ENCODE assay signal across 8 cellular contexts in genomic region chr17:44279586-44280344, GRCh38. TPM values are rescaled to one million over a fixed set of nuclear protein-coding genes. Genes with fewer than 3 reads are reported as not detected.
DNase-seq lines count a peak whose midpoint lies in the region; ATAC-seq and TF ChIP-seq lines count a peak whose summit lies in the region.

No MANE protein-coding gene starts in this region.

- intact Hi-C loops in heart right ventricle (cut with DNase I): loop anchor here in 5 of 10 donors (2.0 to 10.0 kb wide), 5 partner anchors 33 to 57 kb away; partner anchors contain the start of gene SLC25A39 (in 2 of the 5)

- peak overlapping the region; percentile 39 to 91 (median 81) for H3K27ac ChIP-seq in heart right ventricle

- peaks cover 10% of the 10 kb centered on the region for H3K27me3 Mint-ChIP-seq in activated CD8-positive, alpha-beta T cell treated with anti-CD3 and anti-CD28 coated beads, Interleukin-2, amount 10 ng/mL, durations not matched to agents 7 days and 5 days (ENCODE audit: low read depth)

- H3K4me3 Mint-ChIP-seq in activated CD8-positive, alpha-beta T cell treated with anti-CD3 and anti-CD28 coated beads, Interleukin-2, amount 10 ng/mL, durations not matched to agents 7 days and 5 days: no peak overlapping the region

- no peaks in the 10 kb centered on the region for H3K9me3 ChIP-seq in heart right ventricle

- H3K4me3 ChIP-seq in heart right ventricle: peak overlapping the region in 2 of 10 donors; percentile 9 to 24

- CTCF ChIA-PET in activated CD8-positive, alpha-beta T cell treated with anti-CD3 and anti-CD28 coated beads, Interleukin-2, amount 10 ng/mL, durations not matched to agents 7 days and 5 days (lab: Charles Lee): interaction anchor here (1.1 kb wide), 1 partner anchor 37 kb away, joined by 3 read pairs; no protein-coding TSS in a partner anchor
- CTCF ChIA-PET in HEK293T (lab: Yijun Ruan, JAX): no interaction called here

- H3K36me3 ChIP-seq in heart right ventricle: no peaks in the 10 kb centered on the region

- POLR2A ChIA-PET in activated CD8-positive, alpha-beta T cell treated with anti-CD3 and anti-CD28 coated beads, Interleukin-2, amount 10 ng/mL, durations not matched to agents 7 days and 5 days (lab: Charles Lee): no interaction called here
- POLR2A ChIA-PET in HEK293T (lab: Yijun Ruan, JAX): no interaction called here

- ATAC-seq in GM19351 (IDR thresholded peaks at IDR 0.05; ENCODE audit: unreplicated experiment): peak; percentile 89
- peak; percentile 76 for ATAC-seq in activated CD8-positive, alpha-beta T cell treated with anti-CD3 and anti-CD28 coated beads, Interleukin-2, amount 10 ng/mL, durations not matched to agents 7 days and 5 days
- peak; percentile 95 to 99 (median 97) for ATAC-seq in heart right ventricle
- no peak for ATAC-seq in HG03521 (IDR thresholded peaks at IDR 0.05; ENCODE audit: unreplicated experiment)

- H3K9me3 Mint-ChIP-seq in activated CD8-positive, alpha-beta T cell treated with anti-CD3 and anti-CD28 coated beads, Interleukin-2, amount 10 ng/mL, durations not matched to agents 7 days and 5 days (ENCODE audit: insufficient read depth): no peaks in the 10 kb centered on the region

- no peaks in the 10 kb centered on the region for H3K36me3 Mint-ChIP-seq in activated CD8-positive, alpha-beta T cell treated with anti-CD3 and anti-CD28 coated beads, Interleukin-2, amount 10 ng/mL, durations not matched to agents 7 days and 5 days (ENCODE audit: low read depth)

- H3K4me1 ChIP-seq in heart right ventricle: peaks cover 5 to 23% (median 19%) of the 10 kb centered on the region in 9 donors

- no peak for TF ChIP-seq CTCF in heart right ventricle (IDR thresholded peaks at IDR 0.05)

- DNase-seq in AG08396 (ENCODE audit: low spot score) (peak; percentile 84), HS-27A (ENCODE audit: low read depth) (peak; percentile 29), heart right ventricle (peak; percentile 76 to 87), putamen (ENCODE audit: low spot score) (peak; percentile 47), HEK293T (ENCODE audit: extremely low spot score) (no peak)
- DNase-seq in activated CD8-positive, alpha-beta T cell treated with anti-CD3 and anti-CD28 coated beads, Interleukin-2, amount 10 ng/mL, durations not matched to agents 7 days and 5 days: peak; percentile 48

- H3K27ac Mint-ChIP-seq in activated CD8-positive, alpha-beta T cell treated with anti-CD3 and anti-CD28 coated beads, Interleukin-2, amount 10 ng/mL, durations not matched to agents 7 days and 5 days: no peak overlapping the region

- WGBS in heart right ventricle, 2 donors: 30 to 37% methylated on average over 20 of the region's 20 CpGs

- H3K27me3 ChIP-seq in heart right ventricle: no peaks in the 10 kb centered on the region

- peaks cover 16% of the 10 kb centered on the region for H3K4me1 Mint-ChIP-seq in activated CD8-positive, alpha-beta T cell treated with anti-CD3 and anti-CD28 coated beads, Interleukin-2, amount 10 ng/mL, durations not matched to agents 7 days and 5 days (ENCODE audit: low read depth)

TF ChIP-seq in HEK293T, 16 proteins besides CTCF, POLR2A, EP300 and RAD21:
- TF ChIP-seq PKNOX1 (IDR thresholded peaks at IDR 0.05) (no peak), NFRKB (IDR thresholded peaks at IDR 0.05) (no peak), CTBP1 (IDR thresholded peaks at IDR 0.05; ENCODE audit: borderline replicate concordance) (no peak), BHLHE40 (IDR thresholded peaks at IDR 0.05; ENCODE audit: borderline replicate concordance) (no peak), ARNT (IDR thresholded peaks at IDR 0.05) (no peak), SP1 (IDR thresholded peaks at IDR 0.05) (no peak), L3MBTL2 (conservative IDR thresholded peaks at IDR 0.05) (no peak), LEF1 (IDR thresholded peaks at IDR 0.05; ENCODE audit: borderline replicate concordance) (no peak), ELF4 (IDR thresholded peaks at IDR 0.05) (no peak), TARDBP (IDR thresholded peaks at IDR 0.05) (no peak), ZNF384 (IDR thresholded peaks at IDR 0.05) (no peak), HDGF (IDR thresholded peaks at IDR 0.05; ENCODE audit: borderline replicate concordance) (no peak), FOXK2 (IDR thresholded peaks at IDR 0.05) (no peak)

RNA-seq across cellular contexts. Expression of gene SLC4A1, which starts 11.8 kb away (rescaled TPM):
- total RNA-seq in activated CD8-positive, alpha-beta T cell treated with anti-CD3 and anti-CD28 coated beads, Interleukin-2, amount 10 ng/mL, durations not matched to agents 7 days and 5 days: not detected
- total RNA-seq in heart right ventricle: 1 to 10 TPM in 2 of 10 donors, under 1 TPM in 8; 0.11 to 2.4 (median 0.53) TPM
- under 1 TPM in 1 of 2 donors, not detected in 1; 0.06 TPM for polyA plus RNA-seq in heart right ventricle

RNA-seq across cellular contexts. Expression of gene RUNDC3A, which starts 28.6 kb away (rescaled TPM):
- total RNA-seq in activated CD8-positive, alpha-beta T cell treated with anti-CD3 and anti-CD28 coated beads, Interleukin-2, amount 10 ng/mL, durations not matched to agents 7 days and 5 days: under 1 TPM in 1 of 2 experiments, not detected in 1; 0.18 TPM
- total RNA-seq in heart right ventricle: 1 to 10 TPM in 4 of 10 donors, under 1 TPM in 5, not detected in 1; 0.15 to 1.9 (median 0.69) TPM
- polyA plus RNA-seq in heart right ventricle: under 1 TPM in 1 of 2 donors, not detected in 1; 0.38 TPM

RNA-seq across cellular contexts. Expression of gene SLC25A39, which starts 44.9 kb away (rescaled TPM):
- 100 to 1,000 TPM; 140 to 141 TPM for total RNA-seq in activated CD8-positive, alpha-beta T cell treated with anti-CD3 and anti-CD28 coated beads, Interleukin-2, amount 10 ng/mL, durations not matched to agents 7 days and 5 days
- total RNA-seq in heart right ventricle: 10 to 100 TPM; 36.3 to 54.7 (median 43.1) TPM
- 100 to 1,000 TPM in 1 of 2 donors, 10 to 100 TPM in 1; 81.8 to 105 TPM for polyA plus RNA-seq in heart right ventricle
